In genomic region chrX:91435465-91435864, GRCh38 we compare ENCODE assay signal across 9 cellular contexts. TPM values are rescaled to one million over a fixed set of nuclear protein-coding genes. Genes with fewer than 3 reads are reported as not detected.
DNase-seq lines count a peak whose midpoint lies in the region; ATAC-seq and TF ChIP-seq lines count a peak whose summit lies in the region.
"Had no signal": no experiment of that assay in that cellular context is flagged by ENCODE, and none has a peak within 500 bp of the region (broad histone marks: within the 10 kb centered on the region; RNA-seq: fewer than 3 reads in every experiment).

No MANE protein-coding gene starts in this region.

- no peak for ATAC-seq in natural killer cell

- no peaks in the 10 kb centered on the region for H3K79me2 ChIP-seq in SK-N-SH (ENCODE audit: insufficient read depth)

- H3K27ac Mint-ChIP-seq in immature natural killer cell: no peak overlapping the region
- H3K27ac Mint-ChIP-seq in natural killer cell: no peak overlapping the region

- H3K9me3 Mint-ChIP-seq in immature natural killer cell (peaks cover 0 to 4% (median 0%) of the 10 kb centered on the region in 6 donors), natural killer cell (peaks cover 0 to 7% of the 10 kb centered on the region in 2 donors)

- H3K9ac ChIP-seq in SK-N-SH: peak overlapping the region; percentile 55

- H3K36me3 Mint-ChIP-seq in immature natural killer cell: no peaks in the 10 kb centered on the region
- no peaks in the 10 kb centered on the region for H3K36me3 Mint-ChIP-seq in natural killer cell

- no peaks in the 10 kb centered on the region; the same call in 1 of the 2 replicates for H3K27me3 ChIP-seq in SK-N-SH (ENCODE audit: insufficient read depth)
- no peaks in the 10 kb centered on the region for H3K27me3 ChIP-seq in left ventricle myocardium inferior (ENCODE audit: low read depth)
- H3K27me3 ChIP-seq in prostate gland (replicated peaks; ENCODE audit: insufficient read depth): no peaks in the 10 kb centered on the region

- no peak for TF ChIP-seq POLR2A in prostate gland (IDR thresholded peaks at IDR 0.05)

- H3K4me3 ChIP-seq in SK-N-SH (ENCODE audit: low read depth in 2 of 2, low read length in 1 of 2) (peak overlapping the region; percentile 52 to 67), left ventricle myocardium inferior (peak overlapping the region; percentile 62), prostate gland (peak overlapping the region; percentile 27 to 31)

- H3K27me3 Mint-ChIP-seq in immature natural killer cell (ENCODE audit: low read depth in 3 of 3) (peaks cover 0 to 9% (median 4%) of the 10 kb centered on the region in 3 donors), natural killer cell (ENCODE audit: low read depth in 2 of 2) (peaks cover 0 to 16% of the 10 kb centered on the region in 2 donors)

- H3K9me3 ChIP-seq in SK-N-SH: no peaks in the 10 kb centered on the region
- no peaks in the 10 kb centered on the region for H3K9me3 ChIP-seq in left ventricle myocardium inferior (replicated peaks)
- H3K9me3 ChIP-seq in prostate gland: no peaks in the 10 kb centered on the region

- peaks cover 0 to 2% of the 10 kb centered on the region in 2 donors for H3K4me1 Mint-ChIP-seq in immature natural killer cell
- no peaks in the 10 kb centered on the region for H3K4me1 Mint-ChIP-seq in natural killer cell

- H3K9me2 ChIP-seq in SK-N-SH: peaks cover 4% of the 10 kb centered on the region; the same call in 1 of the 2 replicates

- POLR2A ChIA-PET in SK-N-SH (lab: Yijun Ruan, JAX): no interaction called here

- WGBS in SK-N-SH (ENCODE audit: low lambda C conversion rate): 9% methylated on average over 14 of the region's 14 CpGs
- WGBS in prostate gland: 57% methylated on average over 14 of the region's 14 CpGs

- H3F3A ChIP-seq in SK-N-SH (replicated peaks; ENCODE audit: insufficient read depth): no peaks in the 10 kb centered on the region

- H3K4me3 Mint-ChIP-seq in immature natural killer cell (no peak overlapping the region), natural killer cell (no peak overlapping the region)

- peak overlapping the region; percentile 76 for H2AFZ ChIP-seq in SK-N-SH (ENCODE audit: low read depth)

- H4K20me1 ChIP-seq in SK-N-SH (ENCODE audit: insufficient read depth): no peaks in the 10 kb centered on the region

- no peak for TF ChIP-seq RAD21 in SK-N-SH (IDR thresholded peaks at IDR 0.05; ENCODE audit: low read length)

- peak; percentile 2 for DNase-seq in AG08396 (ENCODE audit: low spot score)
- DNase-seq in SK-N-SH: peak; percentile 1
- DNase-seq in left ventricle myocardium inferior: no peak
- DNase-seq in prostate gland (ENCODE audit: low spot score): no peak
- no peak for DNase-seq in immature natural killer cell
- no peak for DNase-seq in ureter (ENCODE audit: low spot score)
- DNase-seq in amniotic stem cell (lab: John Stamatoyannopoulos, UW): no peak
- no peak for DNase-seq in natural killer cell
- DNase-seq: NCI-H1092 treated with DMSO at 0.1 percent for 48 hours had no signal

- peak overlapping the region; percentile 76 for H3K4me2 ChIP-seq in SK-N-SH

- TF ChIP-seq CTCF in SK-N-SH (IDR thresholded peaks at IDR 0.05) (no peak), left ventricle myocardium inferior (IDR thresholded peaks at IDR 0.05; ENCODE audit: borderline replicate concordance) (no peak), prostate gland (IDR thresholded peaks at IDR 0.05) (no peak), natural killer cell (IDR thresholded peaks at IDR 0.05) (no peak)

- intact Hi-C loops in left ventricle myocardium inferior (cut with micrococcal nuclease): no loop called here
- intact Hi-C loops in prostate gland (cut with DNase I): no loop called here
- intact Hi-C loops in natural killer cell (cut with micrococcal nuclease): no loop called here

- H3K4me1 ChIP-seq in SK-N-SH (ENCODE audit: control insufficient read depth in 1 of 2, insufficient read depth in 2 of 2, low read depth in 1 of 2, low read length in 1 of 2) (peaks cover 0 to 3% of the 10 kb centered on the region in 2 experiments; a peak in 1 of 4 replicates), left ventricle myocardium inferior (no peaks in the 10 kb centered on the region), prostate gland (replicated peaks) (no peaks in the 10 kb centered on the region)

- no peak for TF ChIP-seq EP300 in SK-N-SH (IDR thresholded peaks at IDR 0.05; ENCODE audit: borderline replicate concordance in 1 of 2, low read depth in 1 of 2, low read length in 1 of 2)

- H3K27ac ChIP-seq in SK-N-SH (ENCODE audit: low read depth in 2 of 2, low read length in 1 of 2): peak overlapping the region; percentile 22 to 51; a peak in 3 of 4 replicates
- peak overlapping the region; percentile 74 for H3K27ac ChIP-seq in left ventricle myocardium inferior (replicated peaks)
- peak overlapping the region; percentile 58 to 65 for H3K27ac ChIP-seq in prostate gland

- CTCF ChIA-PET in SK-N-SH (lab: Yijun Ruan, JAX): no interaction called here

- no peaks in the 10 kb centered on the region for H3K36me3 ChIP-seq in SK-N-SH (replicated peaks in 1 of 2; ENCODE audit: control insufficient read depth in 1 of 2, insufficient read depth in 2 of 2, low read length in 1 of 2)
- no peaks in the 10 kb centered on the region for H3K36me3 ChIP-seq in left ventricle myocardium inferior
- H3K36me3 ChIP-seq in prostate gland: no peaks in the 10 kb centered on the region

TF ChIP-seq in SK-N-SH, 30 proteins besides CTCF, POLR2A, EP300 and RAD21:
- TF ChIP-seq TEAD4 (IDR thresholded peaks at IDR 0.05; ENCODE audit: borderline replicate concordance, insufficient read depth) (no peak), PBX3 (IDR thresholded peaks at IDR 0.05) (no peak), FOXJ3 (CRISPR knock-in tag; IDR thresholded peaks at IDR 0.05) (no peak), MAX (IDR thresholded peaks at IDR 0.05; ENCODE audit: low read depth) (no peak), CHD2 (IDR thresholded peaks at IDR 0.05; ENCODE audit: low read length, partially characterized antibody) (no peak), SMC3 (IDR thresholded peaks at IDR 0.05; ENCODE audit: low read depth, low read length) (no peak), ZBTB33 (IDR thresholded peaks at IDR 0.05; ENCODE audit: borderline replicate concordance, low read depth) (no peak), RXRA (IDR thresholded peaks at IDR 0.05; ENCODE audit: borderline replicate concordance, low read depth) (no peak), MXI1 (IDR thresholded peaks at IDR 0.05; ENCODE audit: low read depth, low read length) (no peak), FOSL2 (IDR thresholded peaks at IDR 0.05; ENCODE audit: borderline replicate concordance, low read depth) (no peak), RFX5 (IDR thresholded peaks at IDR 0.05; ENCODE audit: low read length) (no peak)

RNA-seq across cellular contexts. Expression of gene PABPC5, which starts 0.8 kb away (rescaled TPM):
- 0.31 and 0.55 TPM in 2 replicates for polyA plus RNA-seq in SK-N-SH (2012; rRNA removed)
- polyA plus RNA-seq in SK-N-SH (2012; cell fraction: cytosol; rRNA removed): 0.72 and 0.75 TPM in 2 replicates
- polyA plus RNA-seq in SK-N-SH (2012; cell fraction: nucleus; rRNA removed): 0.29 and 0.49 TPM in 2 replicates
- 0.91 TPM for total RNA-seq in left ventricle myocardium inferior
- total RNA-seq in prostate gland: 1 to 10 TPM; 3.1 TPM
- not detected for polyA plus RNA-seq in immature natural killer cell
- 1.6 TPM for total RNA-seq in ureter
- total RNA-seq in natural killer cell: not detected

Comparison
In these comparisons a context has a peak if more than half of its experiments do, and no peak if none do; other contexts are left out.
1. DNase-seq: peak in AG08396 (single experiment) and SK-N-SH (single experiment); none in left ventricle myocardium inferior (single experiment), prostate gland (single experiment), immature natural killer cell (0 of 3), ureter (single experiment), amniotic stem cell (single experiment) and natural killer cell (single experiment).
2. Peak in every context shown above with its lines, with median percentiles within 50 percentile points of each other: H3K27ac ChIP-seq and H3K4me3 ChIP-seq.